8 cellular contexts compared by ENCODE assay signal in genomic region chr4:1201851-1202525, GRCh38. TPM values are rescaled to one million over a fixed set of nuclear protein-coding genes. Genes with fewer than 3 reads are reported as not detected.
A peak's percentile ranks its signal among the peaks of the same experiment; 100 is the strongest.
DNase-seq lines count a peak whose midpoint lies in the region; ATAC-seq and TF ChIP-seq lines count a peak whose summit lies in the region.

No MANE protein-coding gene starts in this region.

- CTCF ChIA-PET in CD4-positive, alpha-beta memory T cell (lab: Charles Lee; ENCODE audit: partially characterized antibody), result interaction anchor here (1.2 to 3.4 kb wide), 5 partner anchors 16 to 154 kb away, joined by 3 to 25 read pairs (median 14); partner anchors contain the start of gene UVSSA

- peak overlapping the region; percentile 93 to 100 (median 98) for H3K27ac Mint-ChIP-seq in CD4-positive, alpha-beta memory T cell
- peak overlapping the region; percentile 39 for H3K27ac Mint-ChIP-seq in dendritic cell treated with granulocyte-macrophage colony-stimulating factor and Interleukin-4, amounts not matched to agents 40 ng/mL and 50 ng/mL, for 4 days

- 77 to 86% methylated on average over 19 to 26 of the region's 26 CpGs for WGBS in testis, 2 donors

- H3K4me3 Mint-ChIP-seq in CD4-positive, alpha-beta memory T cell, result peak overlapping the region; percentile 72 to 89 (median 83)
- peak overlapping the region; percentile 10 for H3K4me3 Mint-ChIP-seq in dendritic cell treated with granulocyte-macrophage colony-stimulating factor and Interleukin-4, amounts not matched to agents 40 ng/mL and 50 ng/mL, for 4 days

- no peak for TF ChIP-seq POLR2A in testis (IDR thresholded peaks at IDR 0.05)

- ATAC-seq in HG02938 (IDR thresholded peaks at IDR 0.05; ENCODE audit: unreplicated experiment) (peak; percentile 38), GM18519 (IDR thresholded peaks at IDR 0.05; ENCODE audit: low FRiP score, unreplicated experiment) (no peak)

- peak overlapping the region in 1 of 2 donors; percentile 58 for H3K4me3 ChIP-seq in CD4-positive, alpha-beta memory T cell (ENCODE audit: low read length in 2 of 2)
- no peak overlapping the region for H3K4me3 ChIP-seq in testis

- TF ChIP-seq CTCF in testis (IDR thresholded peaks at IDR 0.05), result no peak

- H3K9me3 ChIP-seq in CD4-positive, alpha-beta memory T cell (ENCODE audit: control insufficient read depth in 1 of 2, low read length in 2 of 2), result no peaks in the 10 kb centered on the region
- no peaks in the 10 kb centered on the region for H3K9me3 ChIP-seq in testis

- no peaks in the 10 kb centered on the region for H3K27me3 ChIP-seq in CD4-positive, alpha-beta memory T cell (ENCODE audit: insufficient read depth, low read length)
- H3K27me3 ChIP-seq in testis, result no peaks in the 10 kb centered on the region

- peak overlapping the region; percentile 50 for H3K27ac ChIP-seq in CD4-positive, alpha-beta memory T cell (ENCODE audit: low read depth, low read length)
- H3K27ac ChIP-seq in testis, result no peak overlapping the region

- H3K36me3 ChIP-seq in CD4-positive, alpha-beta memory T cell (ENCODE audit: insufficient read depth, low read length), result no peaks in the 10 kb centered on the region
- no peaks in the 10 kb centered on the region for H3K36me3 ChIP-seq in testis (ENCODE audit: low read depth, missing control alignments)

- peaks cover 2 to 4% of the 10 kb centered on the region in 2 donors for H3K36me3 Mint-ChIP-seq in CD4-positive, alpha-beta memory T cell
- H3K36me3 Mint-ChIP-seq in dendritic cell treated with granulocyte-macrophage colony-stimulating factor and Interleukin-4, amounts not matched to agents 40 ng/mL and 50 ng/mL, for 4 days (ENCODE audit: low read depth), result peaks cover 13% of the 10 kb centered on the region

- H3K4me1 ChIP-seq in CD4-positive, alpha-beta memory T cell (ENCODE audit: insufficient read depth, low read length), result peaks cover 56% of the 10 kb centered on the region
- no peaks in the 10 kb centered on the region for H3K4me1 ChIP-seq in testis

- peak; percentile 90 to 92 (median 90) for DNase-seq in CD4-positive, alpha-beta memory T cell
- DNase-seq in activated CD4-positive, CD25-positive, alpha-beta regulatory T cell treated with anti-CD3 and anti-CD28 coated beads, Interleukin-2, amount 50 U/mL, for 72 hours, result peak; percentile 71
- DNase-seq in non-pigmented ciliary epithelial cell (ENCODE audit: low read depth) (peak; percentile 68), testis (peak; percentile 56), HPDE6-E6E7 (ENCODE audit: extremely low spot score) (no peak)

- H3K9me3 Mint-ChIP-seq in CD4-positive, alpha-beta memory T cell, result peaks cover 0 to 2% (median 0%) of the 10 kb centered on the region in 8 donors
- H3K9me3 Mint-ChIP-seq in dendritic cell treated with granulocyte-macrophage colony-stimulating factor and Interleukin-4, amounts not matched to agents 40 ng/mL and 50 ng/mL, for 4 days, result no peaks in the 10 kb centered on the region

- intact Hi-C loops in CD4-positive, alpha-beta memory T cell (cut with micrococcal nuclease), result loop anchor here (1.0 to 2.0 kb wide), 4 partner anchors 15 to 144 kb away; no protein-coding TSS in a partner anchor
- intact Hi-C loops in dendritic cell treated with granulocyte-macrophage colony-stimulating factor and Interleukin-4, amounts not matched to agents 40 ng/mL and 50 ng/mL, for 4 days (cut with micrococcal nuclease), result no loop called here
- intact Hi-C loops in testis (cut with DNase I; ENCODE audit: low total_unique reads), result no loop called here

- no peaks in the 10 kb centered on the region for H3K27me3 Mint-ChIP-seq in CD4-positive, alpha-beta memory T cell
- peaks cover 30% of the 10 kb centered on the region for H3K27me3 Mint-ChIP-seq in dendritic cell treated with granulocyte-macrophage colony-stimulating factor and Interleukin-4, amounts not matched to agents 40 ng/mL and 50 ng/mL, for 4 days

- H3K4me1 Mint-ChIP-seq in CD4-positive, alpha-beta memory T cell, result peaks cover 23 to 61% (median 39%) of the 10 kb centered on the region in 4 donors
- peaks cover 34% of the 10 kb centered on the region for H3K4me1 Mint-ChIP-seq in dendritic cell treated with granulocyte-macrophage colony-stimulating factor and Interleukin-4, amounts not matched to agents 40 ng/mL and 50 ng/mL, for 4 days (ENCODE audit: low read depth)

- POLR2A ChIA-PET in CD4-positive, alpha-beta memory T cell (lab: Charles Lee; ENCODE audit: partially characterized antibody), result interaction anchor here (1.0 to 6.9 kb wide), 19 partner anchors 10 to 403 kb away, joined by 3 to 79 read pairs (median 5); partner anchors contain the start of genes CTBP1, MAEA and UVSSA

RNA-seq across cellular contexts. Expression of gene SPON2, which starts 29.6 kb away (rescaled TPM):
- total RNA-seq in CD4-positive, alpha-beta memory T cell, result 1 to 10 TPM; 7.2 TPM
- 1 to 10 TPM; 5.4 to 8.4 TPM for polyA plus RNA-seq in CD4-positive, alpha-beta memory T cell
- 1 to 10 TPM; 5.6 to 7.1 TPM for total RNA-seq in testis
- polyA plus RNA-seq in testis (ENCODE audit: insufficient read depth, low read depth, low replicate concordance), result 21.4 TPM

RNA-seq across cellular contexts. Expression of gene CTBP1, which starts 46.9 kb away (rescaled TPM):
- 100 to 1,000 TPM; 186 to 195 TPM for total RNA-seq in CD4-positive, alpha-beta memory T cell
- 10 to 100 TPM; 39.3 to 79.0 TPM for polyA plus RNA-seq in CD4-positive, alpha-beta memory T cell
- total RNA-seq in testis, result 100 to 1,000 TPM; 240 to 245 TPM
- 72.6 TPM for polyA plus RNA-seq in testis (ENCODE audit: insufficient read depth, low read depth, low replicate concordance)
